ENCODE assay signal across 22 cellular contexts in genomic region chr2:47264686-47265085, GRCh38.
A peak's percentile ranks its signal among the peaks of the same experiment; 100 is the strongest.
DNase-seq lines count a peak whose midpoint lies in the region; ATAC-seq and TF ChIP-seq lines count a peak whose summit lies in the region.
"Had no signal": no experiment of that assay in that cellular context is flagged by ENCODE, and none has a peak within 500 bp of the region (broad histone marks: within the 10 kb centered on the region; RNA-seq: fewer than 3 reads in every experiment).

No MANE protein-coding gene starts in this region.

- H3K79me2 ChIP-seq in hepatocyte: no peaks in the 10 kb centered on the region
- H3K79me2 ChIP-seq in trophoblast cell (ENCODE audit: control insufficient read depth, insufficient read depth, low read length, poor library complexity): no peaks in the 10 kb centered on the region

- H3K36me3 ChIP-seq in Caco-2 (ENCODE audit: control insufficient read depth, insufficient read depth, low read length) (no peaks in the 10 kb centered on the region), WERI-Rb-1 (no peaks in the 10 kb centered on the region), hepatocyte (replicated peaks; ENCODE audit: insufficient read depth, low read depth) (no peaks in the 10 kb centered on the region), trophoblast cell (ENCODE audit: control insufficient read depth in 1 of 2, insufficient read depth in 2 of 2, low read length in 2 of 2) (no peaks in the 10 kb centered on the region)
- H3K36me3 ChIP-seq: MG63 had no signal

- H3K9me3 Mint-ChIP-seq in Caco-2 (ENCODE audit: unreplicated experiment): no peaks in the 10 kb centered on the region
- H3K9me3 Mint-ChIP-seq in nephron progenitor cell: no peaks in the 10 kb centered on the region

- peak overlapping the region; percentile 93 for H4K91ac ChIP-seq in trophoblast cell (ENCODE audit: low read depth, low read length)

- H3K4me1 Mint-ChIP-seq in Caco-2 (ENCODE audit: low read depth, unreplicated experiment) (peaks cover 19% of the 10 kb centered on the region), nephron progenitor cell (peaks cover 39% of the 10 kb centered on the region)

- peak overlapping the region; percentile 78 for H2BK5ac ChIP-seq in trophoblast cell (ENCODE audit: low read depth, low read length, poor library complexity)

- H3K36me3 Mint-ChIP-seq in Caco-2 (ENCODE audit: insufficient read depth, unreplicated experiment) (no peaks in the 10 kb centered on the region), nephron progenitor cell (ENCODE audit: low read depth) (no peaks in the 10 kb centered on the region)

- H2BK120ac ChIP-seq in trophoblast cell (ENCODE audit: insufficient read depth, low read length, poor library complexity): peak overlapping the region; percentile 58

- POLR2A ChIA-PET in Caco-2 (lab: Charles Lee): no interaction called here

- H3K9me3 ChIP-seq in Caco-2: no peaks in the 10 kb centered on the region
- no peaks in the 10 kb centered on the region for H3K9me3 ChIP-seq in WERI-Rb-1 (ENCODE audit: severe bottlenecking)
- H3K9me3 ChIP-seq in hepatocyte (ENCODE audit: low read depth): no peaks in the 10 kb centered on the region
- H3K9me3 ChIP-seq in trophoblast cell (ENCODE audit: insufficient read depth, low read depth, low read length): no peaks in the 10 kb centered on the region
- H3K9me3 ChIP-seq: MG63, SK-N-SH had no signal

- H3K27ac Mint-ChIP-seq in Caco-2 (ENCODE audit: unreplicated experiment) (peak overlapping the region; percentile 3), nephron progenitor cell (no peak overlapping the region)
- H3K27ac Mint-ChIP-seq: B cell had no signal

- H3K4me3 ChIP-seq in Caco-2 (ENCODE audit: low read depth, low read length): no peak overlapping the region
- no peak overlapping the region for H3K4me3 ChIP-seq in WERI-Rb-1 (ENCODE audit: low read depth, low read length)
- H3K4me3 ChIP-seq in hepatocyte: no peak overlapping the region
- H3K4me3 ChIP-seq in trophoblast cell (ENCODE audit: low read depth, low read length): no peak overlapping the region
- H3K4me3 ChIP-seq: GM23248, K562, MG63 had no signal

- H3K27ac ChIP-seq in WERI-Rb-1: peak overlapping the region; percentile 48
- peak overlapping the region; percentile 78 for H3K27ac ChIP-seq in hepatocyte
- peak overlapping the region; percentile 72 for H3K27ac ChIP-seq in trophoblast cell (ENCODE audit: low read depth, low read length)
- H3K27ac ChIP-seq: GM23248 had no signal

- no peak overlapping the region for H3K18ac ChIP-seq in trophoblast cell (ENCODE audit: low read length)

- peak overlapping the region; percentile 71 for H2AK5ac ChIP-seq in trophoblast cell (ENCODE audit: low read length)

- peak overlapping the region; percentile 41 for H3K4ac ChIP-seq in trophoblast cell (ENCODE audit: low read depth, low read length)

- H2BK12ac ChIP-seq in trophoblast cell (ENCODE audit: low read length): peak overlapping the region; percentile 72

- peaks cover 36% of the 10 kb centered on the region for H3K4me1 ChIP-seq in Caco-2
- peaks cover 37% of the 10 kb centered on the region for H3K4me1 ChIP-seq in hepatocyte (ENCODE audit: insufficient read depth)
- peaks cover 22 to 31% of the 10 kb centered on the region in 2 experiments for H3K4me1 ChIP-seq in trophoblast cell (ENCODE audit: control insufficient read depth in 1 of 2, insufficient read depth in 2 of 2, low read length in 2 of 2)

- peak overlapping the region; percentile 74 for H3K14ac ChIP-seq in trophoblast cell (ENCODE audit: low read length)

- peaks cover 6% of the 10 kb centered on the region for H3K79me1 ChIP-seq in trophoblast cell (ENCODE audit: low read length)

- H4K12ac ChIP-seq in trophoblast cell (ENCODE audit: low read depth, low read length): no peak overlapping the region

- intact Hi-C loops in Caco-2 (cut with micrococcal nuclease; ENCODE audit: unreplicated experiment): loop anchor here (1.0 kb wide), 1 partner anchor 46 kb away; no protein-coding TSS in a partner anchor

- 94% methylated on average over 8 of the region's 8 CpGs for WGBS in hepatocyte (ENCODE audit: low lambda C conversion rate, missing lambda C conversion rate)
- no CpG with 5 or more reads among the region's 8 CpGs for WGBS in trophoblast cell (ENCODE audit: extremely low coverage, insufficient coverage, insufficient read length)

- peak overlapping the region; percentile 40 for H3K4me2 ChIP-seq in hepatocyte
- no peak overlapping the region for H3K4me2 ChIP-seq in trophoblast cell (ENCODE audit: low read length)
- H3K4me2 ChIP-seq: SK-N-SH had no signal

- H4K8ac ChIP-seq in trophoblast cell (ENCODE audit: low read depth, low read length): peak overlapping the region; percentile 23

- ATAC-seq in HG03196 (IDR thresholded peaks at IDR 0.05; ENCODE audit: unreplicated experiment): no peak
- no peak for ATAC-seq in GM18868 (IDR thresholded peaks at IDR 0.05; ENCODE audit: unreplicated experiment)
- ATAC-seq: Panc1 had no signal

- no peak overlapping the region for H3K9ac ChIP-seq in trophoblast cell (ENCODE audit: low read length)
- H3K9ac ChIP-seq: GM23248, SK-N-SH had no signal

- no peaks in the 10 kb centered on the region for H3K27me3 Mint-ChIP-seq in Caco-2 (ENCODE audit: insufficient read depth, unreplicated experiment)
- peaks cover 10% of the 10 kb centered on the region for H3K27me3 Mint-ChIP-seq in nephron progenitor cell (ENCODE audit: low read depth, poor library complexity)
- H3K27me3 Mint-ChIP-seq: B cell had no signal

- BruUV-seq in Caco-2 (replicated peaks; lab: Mats Ljungman, UMichigan): no TSS peak

- H3K23ac ChIP-seq in trophoblast cell (ENCODE audit: low read length): no peak overlapping the region

- DNase-seq in Caco-2 (no peak), WERI-Rb-1 (no peak), hepatocyte (ENCODE audit: low spot score) (no peak), trophoblast cell (no peak), cerebellar cortex (ENCODE audit: low spot score) (no peak), nephron progenitor cell (no peak)
- DNase-seq: DMS79; GM23248; MG63; NCI-H1436; NCI-H1930; NCI-H2227 treated with DMSO at 0.1 percent for 48 hours; NCI-H524; NCI-H774; NK-92 treated with Interleukin-12 subunit alpha and Interleukin-12 subunit beta, amount 100 ng/mL, for 24 hours; SIG-M5; SK-N-SH had no signal

- TF ChIP-seq CTCF in Caco-2 (IDR thresholded peaks at IDR 0.05; ENCODE audit: insufficient read depth in 1 of 2, low read depth in 1 of 2, low read length in 1 of 2, severe bottlenecking in 1 of 2, unreplicated experiment in 1 of 2) (no peak), WERI-Rb-1 (IDR thresholded peaks at IDR 0.05; ENCODE audit: low read depth, low read length) (no peak), hepatocyte (IDR thresholded peaks at IDR 0.05; ENCODE audit: poor library complexity) (no peak), nephron progenitor cell (IDR thresholded peaks at IDR 0.05) (no peak)

- no peaks in the 10 kb centered on the region for H3K9me2 ChIP-seq in hepatocyte (replicated peaks; ENCODE audit: insufficient read depth)
- H3K9me2 ChIP-seq: SK-N-SH had no signal

- H2AFZ ChIP-seq in hepatocyte: peak overlapping the region; percentile 45
- no peak overlapping the region for H2AFZ ChIP-seq in trophoblast cell (ENCODE audit: insufficient read depth, low read length, poor library complexity)
- H2AFZ ChIP-seq: GM23248 had no signal

- H3K4me3 Mint-ChIP-seq in Caco-2 (ENCODE audit: unreplicated experiment) (peak overlapping the region; percentile 5), nephron progenitor cell (no peak overlapping the region)
- H3K4me3 Mint-ChIP-seq: B cell had no signal

- H3K27me3 ChIP-seq in Caco-2 (replicated peaks; ENCODE audit: control insufficient read depth, insufficient read depth, low read length) (no peaks in the 10 kb centered on the region), WERI-Rb-1 (ENCODE audit: insufficient read depth, low read depth, severe bottlenecking) (no peaks in the 10 kb centered on the region), hepatocyte (no peaks in the 10 kb centered on the region), trophoblast cell (ENCODE audit: insufficient read depth, low read length) (no peaks in the 10 kb centered on the region)
- H3K27me3 ChIP-seq: MG63 had no signal

- H4K20me1 ChIP-seq in hepatocyte (ENCODE audit: insufficient read depth, poor library complexity, severe bottlenecking): no peaks in the 10 kb centered on the region

- CTCF ChIA-PET in Caco-2 (lab: Charles Lee): interaction anchor here (0.7 to 1.0 kb wide), 3 partner anchors 45 to 138 kb away, joined by 3 read pairs; partner anchors contain the start of gene MSH2
